2 cellular contexts compared by ENCODE assay signal in genomic region chrX:47595701-47596655, GRCh38.
A peak's percentile ranks its signal among the peaks of the same experiment; 100 is the strongest.
TF ChIP-seq lines count a peak whose summit lies in the region.

No MANE protein-coding gene starts in this region.

TF ChIP-seq in liver, 16 proteins besides CTCF, POLR2A, EP300 and RAD21:
- TF ChIP-seq JUND (IDR thresholded peaks at IDR 0.05) (no peak), FOXA1 (IDR thresholded peaks at IDR 0.05) (no peak), ATF3 (IDR thresholded peaks at IDR 0.05) (no peak), REST (IDR thresholded peaks at IDR 0.05) (no peak), MAX (IDR thresholded peaks at IDR 0.05) (no peak), YY1 (IDR thresholded peaks at IDR 0.05) (peak; percentile 28), GABPA (IDR thresholded peaks at IDR 0.05 in 1 of 2, conservative IDR thresholded peaks at IDR 0.05 in 1 of 2) (no peak), NR2F2 (IDR thresholded peaks at IDR 0.05) (no peak)

TF ChIP-seq in HepG2, 621 proteins besides CTCF, POLR2A, EP300 and RAD21:
- TF ChIP-seq ATAD3A (CRISPR knock-in tag; IDR thresholded peaks at IDR 0.05) (no peak), ZNF800 (CRISPR knock-in tag; IDR thresholded peaks at IDR 0.05) (no peak), NAIF1 (CRISPR knock-in tag; IDR thresholded peaks at IDR 0.05; ENCODE audit: borderline replicate concordance) (no peak), ZNF432 (CRISPR knock-in tag; IDR thresholded peaks at IDR 0.05; ENCODE audit: borderline replicate concordance) (no peak), ZNF20 (CRISPR knock-in tag; IDR thresholded peaks at IDR 0.05) (no peak), ZSCAN29 (CRISPR knock-in tag; conservative IDR thresholded peaks at IDR 0.05) (no peak), ZNF781 (CRISPR knock-in tag; IDR thresholded peaks at IDR 0.05; ENCODE audit: borderline replicate concordance, not compliant biosample characterization) (no peak), SCMH1 (CRISPR knock-in tag; IDR thresholded peaks at IDR 0.05; ENCODE audit: borderline replicate concordance) (no peak), PTBP1 (IDR thresholded peaks at IDR 0.05; ENCODE audit: low read depth, low read length, poor library complexity, severe bottlenecking) (no peak), MIER3 (CRISPR knock-in tag; IDR thresholded peaks at IDR 0.05; ENCODE audit: borderline replicate concordance) (no peak), GFI1 (CRISPR knock-in tag; IDR thresholded peaks at IDR 0.05; ENCODE audit: borderline replicate concordance) (no peak), HINFP (CRISPR knock-in tag; IDR thresholded peaks at IDR 0.05; ENCODE audit: low read depth) (no peak)
